7 cellular contexts compared by ENCODE assay signal in genomic region chr6:26027491-26028211, GRCh38. TPM values are rescaled to one million over a fixed set of nuclear protein-coding genes. Genes with fewer than 3 reads are reported as not detected.
DNase-seq lines count a peak whose midpoint lies in the region; ATAC-seq and TF ChIP-seq lines count a peak whose summit lies in the region.

No MANE protein-coding gene starts in this region.

- H3K27ac ChIP-seq in HL-60 (replicated peaks) (peak overlapping the region; percentile 83), hepatocyte (peak overlapping the region; percentile 93)

- H3K4me3 Mint-ChIP-seq in activated B cell treated with CpG ODN at 0.5 μM for 24 hours, result peak overlapping the region; percentile 96
- H3K4me3 Mint-ChIP-seq in stimulated activated memory B cell treated with anti-CD40 and anti-IgM and Interleukin-4, amounts not matched to agents 10 μg/mL and 1 μg/mL and 100 μg/mL, for 72 hours, result peak overlapping the region; percentile 79

- no peak for DNase-seq in HL-60 (ENCODE audit: low read depth in 1 of 2, low spot score in 1 of 2)
- DNase-seq in activated B cell treated with CpG ODN at 0.5 μM for 24 hours, result no peak
- no peak for DNase-seq in hepatocyte (ENCODE audit: low spot score)
- no peak for DNase-seq in NCI-H446 (lab: John Stamatoyannopoulos, UW)
- DNase-seq in dermis blood vessel endothelial cell, result no peak

- POLR2A ChIA-PET in activated B cell treated with CpG ODN at 0.5 μM for 24 hours (lab: Charles Lee), result interaction anchor here (0.6 to 12.3 kb wide), 26 partner anchors 11 to 1866 kb away, joined by 3 to 477 read pairs (median 16); a partner anchor contains a TSS

- H3K4me1 ChIP-seq in hepatocyte (ENCODE audit: insufficient read depth), result peaks cover 14% of the 10 kb centered on the region

- intact Hi-C loops in activated B cell treated with CpG ODN at 0.5 μM for 24 hours (cut with micrococcal nuclease), result loop anchor here (1.0 to 10.0 kb wide), 6 partner anchors 16 to 1845 kb away; partner anchors contain the start of gene HMGN4

- H3K9me2 ChIP-seq in hepatocyte (replicated peaks; ENCODE audit: insufficient read depth), result no peaks in the 10 kb centered on the region

- ATAC-seq in activated B cell treated with CpG ODN at 0.5 μM for 24 hours (ENCODE audit: low read depth), result no peak
- ATAC-seq in stimulated activated memory B cell treated with anti-CD40 and anti-IgM and Interleukin-4, amounts not matched to agents 10 μg/mL and 1 μg/mL and 100 μg/mL, for 72 hours, result no peak
- ATAC-seq in HG02610 (IDR thresholded peaks at IDR 0.05; ENCODE audit: unreplicated experiment), result no peak

- WGBS in hepatocyte (ENCODE audit: low lambda C conversion rate, missing lambda C conversion rate), result 56% methylated on average over 9 of the region's 9 CpGs

- CTCF ChIA-PET in activated B cell treated with CpG ODN at 0.5 μM for 24 hours (lab: Charles Lee), result no interaction called here

- no peaks in the 10 kb centered on the region for H3K79me2 ChIP-seq in hepatocyte

- H3K27me3 Mint-ChIP-seq in activated B cell treated with CpG ODN at 0.5 μM for 24 hours, result peaks cover 2% of the 10 kb centered on the region
- no peaks in the 10 kb centered on the region for H3K27me3 Mint-ChIP-seq in stimulated activated memory B cell treated with anti-CD40 and anti-IgM and Interleukin-4, amounts not matched to agents 10 μg/mL and 1 μg/mL and 100 μg/mL, for 72 hours

- no peaks in the 10 kb centered on the region for H3K9me3 ChIP-seq in hepatocyte (ENCODE audit: low read depth)

- H3K9me3 Mint-ChIP-seq in activated B cell treated with CpG ODN at 0.5 μM for 24 hours, result no peaks in the 10 kb centered on the region
- no peaks in the 10 kb centered on the region for H3K9me3 Mint-ChIP-seq in stimulated activated memory B cell treated with anti-CD40 and anti-IgM and Interleukin-4, amounts not matched to agents 10 μg/mL and 1 μg/mL and 100 μg/mL, for 72 hours

- no peaks in the 10 kb centered on the region for H3K27me3 ChIP-seq in HL-60 (ENCODE audit: insufficient read depth, poor library complexity, severe bottlenecking)
- no peaks in the 10 kb centered on the region for H3K27me3 ChIP-seq in hepatocyte

- peak overlapping the region; percentile 99 for H3K27ac Mint-ChIP-seq in activated B cell treated with CpG ODN at 0.5 μM for 24 hours
- H3K27ac Mint-ChIP-seq in stimulated activated memory B cell treated with anti-CD40 and anti-IgM and Interleukin-4, amounts not matched to agents 10 μg/mL and 1 μg/mL and 100 μg/mL, for 72 hours, result peak overlapping the region; percentile 85

- peak overlapping the region; percentile 44 for H3K4me3 ChIP-seq in HL-60 (replicated peaks; ENCODE audit: insufficient read depth, low read length)
- H3K4me3 ChIP-seq in hepatocyte, result no peak overlapping the region

- H3K4me1 Mint-ChIP-seq in activated B cell treated with CpG ODN at 0.5 μM for 24 hours, result peaks cover 38% of the 10 kb centered on the region
- H3K4me1 Mint-ChIP-seq in stimulated activated memory B cell treated with anti-CD40 and anti-IgM and Interleukin-4, amounts not matched to agents 10 μg/mL and 1 μg/mL and 100 μg/mL, for 72 hours, result peaks cover 30% of the 10 kb centered on the region

- no peaks in the 10 kb centered on the region for H3K36me3 ChIP-seq in hepatocyte (replicated peaks; ENCODE audit: insufficient read depth, low read depth)

- no peaks in the 10 kb centered on the region for H4K20me1 ChIP-seq in hepatocyte (ENCODE audit: insufficient read depth, poor library complexity, severe bottlenecking)

- H2AFZ ChIP-seq in hepatocyte, result peak overlapping the region; percentile 31

- TF ChIP-seq CTCF in HL-60 (IDR thresholded peaks at IDR 0.05; ENCODE audit: insufficient read depth, low read length) (no peak), activated B cell treated with CpG ODN at 0.5 μM for 24 hours (IDR thresholded peaks at IDR 0.05) (no peak), hepatocyte (IDR thresholded peaks at IDR 0.05; ENCODE audit: poor library complexity) (no peak)

- H3K36me3 Mint-ChIP-seq in activated B cell treated with CpG ODN at 0.5 μM for 24 hours (ENCODE audit: low read depth), result peaks cover 8% of the 10 kb centered on the region
- no peaks in the 10 kb centered on the region for H3K36me3 Mint-ChIP-seq in stimulated activated memory B cell treated with anti-CD40 and anti-IgM and Interleukin-4, amounts not matched to agents 10 μg/mL and 1 μg/mL and 100 μg/mL, for 72 hours

- H3K4me2 ChIP-seq in hepatocyte, result peak overlapping the region; percentile 77

RNA-seq across cellular contexts. Expression of gene HFE, which starts 59.6 kb away (rescaled TPM):
- total RNA-seq in activated B cell treated with CpG ODN at 0.5 μM for 24 hours (0.98 and 1.1 TPM in 2 replicates), hepatocyte (5.6 and 7.4 TPM in 2 replicates), dermis blood vessel endothelial cell (2.2 and 6.2 TPM in 2 replicates)
- 3.6 and 4.5 TPM in 2 replicates for polyA plus RNA-seq in hepatocyte
